ENCODE assay signal across 18 cellular contexts in the genomic region with DNA sequence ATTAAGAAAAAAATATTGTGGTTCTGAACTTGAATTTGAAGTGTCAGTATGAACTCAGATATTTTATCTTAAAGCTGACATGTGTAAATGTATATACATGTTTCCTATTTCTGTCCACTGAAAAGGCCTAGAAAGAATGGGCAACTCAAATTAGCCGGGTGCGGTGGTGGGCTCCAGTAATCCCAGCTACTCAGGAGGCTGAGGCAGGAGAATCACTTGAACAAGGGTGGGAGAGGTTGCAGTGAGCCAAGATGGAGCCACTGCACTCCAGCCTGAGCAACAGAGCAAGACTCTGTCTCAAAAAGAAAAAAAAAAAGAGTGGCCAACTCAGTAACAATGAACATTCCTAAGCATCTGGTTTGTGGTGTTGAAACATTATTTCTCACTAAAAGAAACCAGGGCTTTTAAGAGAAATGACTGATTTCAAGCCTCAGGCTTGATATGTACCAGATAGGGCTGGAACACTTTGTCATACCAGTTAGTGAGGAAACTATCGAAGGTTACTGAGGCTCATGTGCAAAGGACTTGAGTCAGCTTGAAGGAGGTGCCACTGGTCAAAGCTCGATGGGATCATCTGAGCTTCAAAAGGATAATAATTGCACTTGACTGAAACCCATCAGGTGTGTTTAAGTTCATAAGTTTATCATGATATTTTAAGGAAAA. TPM values are rescaled to one million over a fixed set of nuclear protein-coding genes. Genes with fewer than 3 reads are reported as not detected.
DNase-seq lines count a peak whose midpoint lies in the region; ATAC-seq and TF ChIP-seq lines count a peak whose summit lies in the region.
"Had no signal": no experiment of that assay in that cellular context is flagged by ENCODE, and none has a peak within 500 bp of the region (broad histone marks: within the 10 kb centered on the region; RNA-seq: fewer than 3 reads in every experiment).

No MANE protein-coding gene starts in this region.

- H3K27ac Mint-ChIP-seq in activated naive CD4-positive, alpha-beta T cell treated with anti-CD3 and anti-CD28 coated beads, Interleukin-2, amount 50 U/mL, for 72 hours, result peak overlapping the region; percentile 22 to 75
- H3K27ac Mint-ChIP-seq in activated T-helper 2 cell treated with anti-CD3 and anti-CD28 coated beads, Interferon-gamma antibody, Interleukin-2, Interleukin-4, amounts not matched to agents 10 μg/mL and 5 μg/mL and 100 μg/mL, durations not matched to agents 14 hours and 24 hours and 36 hours, result peak overlapping the region; percentile 92
- peak overlapping the region; percentile 95 for H3K27ac Mint-ChIP-seq in stimulated activated naive CD8-positive, alpha-beta T cell treated with anti-CD3 and anti-CD28 coated beads, Interleukin-15, Interleukin-2, amounts not matched to agents 100 ng/mL and 50 ng/mL, for 24 hours
- H3K27ac Mint-ChIP-seq: activated B cell treated with CpG ODN at 0.5 μM for 24 hours had no signal

- peaks cover 0 to 9% of the 10 kb centered on the region in 2 donors for H3K36me3 Mint-ChIP-seq in activated naive CD4-positive, alpha-beta T cell treated with anti-CD3 and anti-CD28 coated beads, Interleukin-2, amount 50 U/mL, for 72 hours
- H3K36me3 Mint-ChIP-seq in activated T-helper 2 cell treated with anti-CD3 and anti-CD28 coated beads, Interferon-gamma antibody, Interleukin-2, Interleukin-4, amounts not matched to agents 10 μg/mL and 5 μg/mL and 100 μg/mL, durations not matched to agents 14 hours and 24 hours and 36 hours (ENCODE audit: low read depth), result peaks cover 41% of the 10 kb centered on the region
- H3K36me3 Mint-ChIP-seq in stimulated activated naive CD8-positive, alpha-beta T cell treated with anti-CD3 and anti-CD28 coated beads, Interleukin-15, Interleukin-2, amounts not matched to agents 100 ng/mL and 50 ng/mL, for 24 hours (ENCODE audit: low read depth), result peaks cover 24% of the 10 kb centered on the region

- intact Hi-C loops in activated T-helper 2 cell treated with anti-CD3 and anti-CD28 coated beads, Interferon-gamma antibody, Interleukin-2, Interleukin-4, amounts not matched to agents 10 μg/mL and 5 μg/mL and 100 μg/mL, durations not matched to agents 14 hours and 24 hours and 36 hours (cut with micrococcal nuclease), result loop anchor here (1.0 to 5.0 kb wide), 8 partner anchors 8 to 428 kb away; a partner anchor contains a TSS

- no peak overlapping the region for H3K4me3 ChIP-seq in fibroblast of the aortic adventitia (ENCODE audit: low read depth, low read length)
- H3K4me3 ChIP-seq: SJSA1, upper lobe of right lung had no signal

- no peak overlapping the region for H3K4me3 Mint-ChIP-seq in activated T-helper 2 cell treated with anti-CD3 and anti-CD28 coated beads, Interferon-gamma antibody, Interleukin-2, Interleukin-4, amounts not matched to agents 10 μg/mL and 5 μg/mL and 100 μg/mL, durations not matched to agents 14 hours and 24 hours and 36 hours (ENCODE audit: low read depth)
- peak overlapping the region; percentile 17 for H3K4me3 Mint-ChIP-seq in stimulated activated naive CD8-positive, alpha-beta T cell treated with anti-CD3 and anti-CD28 coated beads, Interleukin-15, Interleukin-2, amounts not matched to agents 100 ng/mL and 50 ng/mL, for 24 hours
- H3K4me3 Mint-ChIP-seq: activated B cell treated with CpG ODN at 0.5 μM for 24 hours had no signal

- no peaks in the 10 kb centered on the region for H3K27me3 Mint-ChIP-seq in activated T-helper 2 cell treated with anti-CD3 and anti-CD28 coated beads, Interferon-gamma antibody, Interleukin-2, Interleukin-4, amounts not matched to agents 10 μg/mL and 5 μg/mL and 100 μg/mL, durations not matched to agents 14 hours and 24 hours and 36 hours (ENCODE audit: low read depth)
- no peaks in the 10 kb centered on the region for H3K27me3 Mint-ChIP-seq in stimulated activated naive CD8-positive, alpha-beta T cell treated with anti-CD3 and anti-CD28 coated beads, Interleukin-15, Interleukin-2, amounts not matched to agents 100 ng/mL and 50 ng/mL, for 24 hours
- H3K27me3 Mint-ChIP-seq: activated B cell treated with CpG ODN at 0.5 μM for 24 hours had no signal

- peak; percentile 81 to 87 for ATAC-seq in activated naive CD4-positive, alpha-beta T cell treated with anti-CD3 and anti-CD28 coated beads, Interleukin-2, amount 50 U/mL, for 72 hours
- ATAC-seq: HepG2, upper lobe of right lung had no signal

- DNase-seq in activated naive CD4-positive, alpha-beta T cell treated with anti-CD3 and anti-CD28 coated beads, Interleukin-2, amount 50 U/mL, for 72 hours (ENCODE audit: low spot score in 2 of 2), result no peak
- no peak for DNase-seq in activated naive CD4-positive, alpha-beta T cell (lab: John Stamatoyannopoulos, UW)
- DNase-seq in activated T-helper 2 cell treated with anti-CD3 and anti-CD28 coated beads, Interferon-gamma antibody, Interleukin-2, Interleukin-4, amounts not matched to agents 10 μg/mL and 5 μg/mL and 100 μg/mL, durations not matched to agents 14 hours and 24 hours and 36 hours (ENCODE audit: low spot score), result no peak
- DNase-seq in fibroblast of the aortic adventitia (ENCODE audit: low read depth) (peak; percentile 68), DMS 273 (lab: John Stamatoyannopoulos, UW; ENCODE audit: unreplicated experiment) (no peak), mesenteric fat pad (ENCODE audit: low spot score) (no peak), A172 (ENCODE audit: low spot score) (no peak)
- DNase-seq: activated B cell treated with CpG ODN at 0.5 μM for 24 hours; left cardiac atrium; NCI-H1436; NCI-H748 treated with DMSO at 0.1 percent for 48 hours; OCI-M1; stimulated activated naive CD4-positive, alpha-beta T cell treated with Interleukin-2 at 50 U/mL for 16 hours; upper lobe of right lung had no signal

- H3K4me1 Mint-ChIP-seq in activated T-helper 2 cell treated with anti-CD3 and anti-CD28 coated beads, Interferon-gamma antibody, Interleukin-2, Interleukin-4, amounts not matched to agents 10 μg/mL and 5 μg/mL and 100 μg/mL, durations not matched to agents 14 hours and 24 hours and 36 hours (ENCODE audit: low read depth), result peaks cover 70% of the 10 kb centered on the region
- peaks cover 88% of the 10 kb centered on the region for H3K4me1 Mint-ChIP-seq in stimulated activated naive CD8-positive, alpha-beta T cell treated with anti-CD3 and anti-CD28 coated beads, Interleukin-15, Interleukin-2, amounts not matched to agents 100 ng/mL and 50 ng/mL, for 24 hours (ENCODE audit: low read depth)

- no peak for TF ChIP-seq CTCF in fibroblast of the aortic adventitia (IDR thresholded peaks at IDR 0.05; ENCODE audit: insufficient read depth, low read length)

- no peaks in the 10 kb centered on the region for H3K9me3 Mint-ChIP-seq in activated naive CD4-positive, alpha-beta T cell treated with anti-CD3 and anti-CD28 coated beads, Interleukin-2, amount 50 U/mL, for 72 hours
- H3K9me3 Mint-ChIP-seq in activated T-helper 2 cell treated with anti-CD3 and anti-CD28 coated beads, Interferon-gamma antibody, Interleukin-2, Interleukin-4, amounts not matched to agents 10 μg/mL and 5 μg/mL and 100 μg/mL, durations not matched to agents 14 hours and 24 hours and 36 hours, result peaks cover 8% of the 10 kb centered on the region
- H3K9me3 Mint-ChIP-seq in stimulated activated naive CD8-positive, alpha-beta T cell treated with anti-CD3 and anti-CD28 coated beads, Interleukin-15, Interleukin-2, amounts not matched to agents 100 ng/mL and 50 ng/mL, for 24 hours, result no peaks in the 10 kb centered on the region
- H3K9me3 Mint-ChIP-seq: activated B cell treated with CpG ODN at 0.5 μM for 24 hours had no signal

RNA-seq across cellular contexts. Expression of a gene that starts 40.5 kb away (rescaled TPM):
- total RNA-seq in activated naive CD4-positive, alpha-beta T cell treated with anti-CD3 and anti-CD28 coated beads, Interleukin-2, amount 50 U/mL, for 72 hours, result 1 to 10 TPM; 5.2 to 6.0 TPM
- 33.4 and 33.5 TPM in 2 replicates for total RNA-seq in activated T-helper 2 cell treated with anti-CD3 and anti-CD28 coated beads, Interferon-gamma antibody, Interleukin-2, Interleukin-4, amounts not matched to agents 10 μg/mL and 5 μg/mL and 100 μg/mL, durations not matched to agents 14 hours and 24 hours and 36 hours
- total RNA-seq in fibroblast of the aortic adventitia (ENCODE audit: low replicate concordance) (0.74 TPM in 1 of 2 replicates, not detected in the other), mesenteric fat pad (9.4 TPM)
- 0.53 and 0.64 TPM in 2 replicates for total RNA-seq in A172 (2014; rRNA removed; shearing (Covaris generic))
- total RNA-seq: H1, HepG2 had no signal
